In genomic region chr16:7325835-7326234, GRCh38 we compare ENCODE assay signal across 22 cellular contexts. TPM values are rescaled to one million over a fixed set of nuclear protein-coding genes. Genes with fewer than 3 reads are reported as not detected.
DNase-seq lines count a peak whose midpoint lies in the region; ATAC-seq, FAIRE-seq and TF ChIP-seq lines count a peak whose summit lies in the region.
"Had no signal": no experiment of that assay in that cellular context is flagged by ENCODE, and none has a peak within 500 bp of the region (broad histone marks: within the 10 kb centered on the region; RNA-seq: fewer than 3 reads in every experiment).

No MANE protein-coding gene starts in this region.

- no peak for TF ChIP-seq EP300 in H1 (IDR thresholded peaks at IDR 0.05; ENCODE audit: borderline replicate concordance in 1 of 2, low read depth in 2 of 2, low read length in 2 of 2)

- H2BK120ac ChIP-seq in H1 (replicated peaks; ENCODE audit: low read depth, low read length), result no peak overlapping the region

- no peaks in the 10 kb centered on the region for H3K36me3 Mint-ChIP-seq in GM23338 (ENCODE audit: low read depth)
- H3K36me3 Mint-ChIP-seq: CD4-positive, CD25-positive, alpha-beta regulatory T cell; CD8-positive, alpha-beta memory T cell had no signal

- 90% methylated on average over 3 of the region's 3 CpGs; no CpG with 5 or more reads in 1 of the 2 experiments for WGBS in H1 (ENCODE audit: extremely low coverage in 1 of 2, insufficient coverage in 1 of 2, insufficient read length in 1 of 2, insufficient replicate concordance in 2 of 2, low coverage in 1 of 2, low lambda C conversion rate in 2 of 2, missing lambda C conversion rate in 1 of 2), 2 experiments
- 32 to 51% (median 33%) methylated on average over 3 of the region's 3 CpGs for WGBS in psoas muscle, 3 donors

- H4K5ac ChIP-seq in H1 (ENCODE audit: insufficient read length, low read depth, low read length), result no peak overlapping the region

- H2BK12ac ChIP-seq in H1 (ENCODE audit: low read depth, low read length), result no peak overlapping the region

- H3K4me1 Mint-ChIP-seq in GM23338, result peaks cover 20% of the 10 kb centered on the region
- H3K4me1 Mint-ChIP-seq: CD4-positive, CD25-positive, alpha-beta regulatory T cell; CD8-positive, alpha-beta memory T cell had no signal

- H2AFZ ChIP-seq in GM23338 (no peak overlapping the region), H1 (ENCODE audit: low read length) (no peak overlapping the region)

- DNase-seq in GM23338 (ENCODE audit: low spot score) (no peak), H1 (ENCODE audit: low read depth in 1 of 2, low spot score in 2 of 2) (no peak), psoas muscle (peak in 1 of 2 donors; percentile 24), tibial artery (no peak), NCI-H446 treated with DMSO at 0.1 percent for 48 hours (lab: John Stamatoyannopoulos, UW) (no peak)
- DNase-seq: ACHN; BE2C; C1 segment of cervical spinal cord; CD4-positive, CD25-positive, alpha-beta regulatory T cell; CD8-positive, alpha-beta memory T cell; COR-L47; DMS 273 treated with DMSO at 0.1 percent for 48 hours; DMS53; DND-41; EL had no signal

- TF ChIP-seq CTCF in GM23338 (conservative IDR thresholded peaks at IDR 0.05; ENCODE audit: low read depth in 2 of 2), result no peak
- TF ChIP-seq CTCF in H1 (IDR thresholded peaks at IDR 0.05; ENCODE audit: control extremely low read depth in 1 of 3, insufficient read depth in 1 of 3, low read depth in 1 of 3, low read length in 3 of 3), result no peak
- TF ChIP-seq CTCF in psoas muscle (IDR thresholded peaks at IDR 0.05), result no peak
- TF ChIP-seq CTCF in tibial artery (IDR thresholded peaks at IDR 0.05), result no peak

- CTCF ChIA-PET in H1 (lab: Charles Lee; ENCODE audit: partially characterized antibody), result interaction anchor here (1.2 kb wide), 1 partner anchor 58 kb away, joined by 4 read pairs; no protein-coding TSS in a partner anchor

- H4K8ac ChIP-seq in H1 (ENCODE audit: extremely low read depth, insufficient read depth, low read length), result no peak overlapping the region

- H3K9me3 Mint-ChIP-seq in GM23338, result peaks cover 22% of the 10 kb centered on the region; the same call in 2 of the 3 replicates

- H3K27ac ChIP-seq in GM23338 (ENCODE audit: low read depth), result no peak overlapping the region
- H3K27ac ChIP-seq in H1 (ENCODE audit: low read depth, low read length), result no peak overlapping the region
- H3K27ac ChIP-seq in psoas muscle, result peak overlapping the region; percentile 82
- no peak overlapping the region for H3K27ac ChIP-seq in tibial artery

- no peaks in the 10 kb centered on the region for H3K27me3 ChIP-seq in GM23338 (ENCODE audit: insufficient read depth)
- H3K27me3 ChIP-seq in H1 (replicated peaks in 1 of 4; ENCODE audit: control insufficient read depth in 3 of 4, extremely low read depth in 1 of 4, insufficient read depth in 3 of 4, low read length in 3 of 4), result no peaks in the 10 kb centered on the region
- H3K27me3 ChIP-seq in psoas muscle (ENCODE audit: insufficient read depth in 3 of 3, low read length in 2 of 3), result no peaks in the 10 kb centered on the region
- H3K27me3 ChIP-seq in tibial artery, result no peaks in the 10 kb centered on the region
- H3K27me3 ChIP-seq: BE2C had no signal

- H3K79me2 ChIP-seq in GM23338 (replicated peaks; ENCODE audit: insufficient read depth), result no peaks in the 10 kb centered on the region
- H3K79me2 ChIP-seq in H1 (ENCODE audit: control insufficient read depth in 1 of 2, insufficient read depth in 2 of 2, low read length in 2 of 2), result no peaks in the 10 kb centered on the region

- TF ChIP-seq RAD21 in H1 (IDR thresholded peaks at IDR 0.05 in 1 of 2, conservative IDR thresholded peaks at IDR 0.05 in 1 of 2; ENCODE audit: low read depth in 2 of 2, low read length in 2 of 2), result no peak

- H2BK20ac ChIP-seq in H1 (ENCODE audit: low read length), result no peak overlapping the region

- no peak overlapping the region for H3K9ac ChIP-seq in H1 (replicated peaks in 1 of 4; ENCODE audit: extremely low read depth in 1 of 4, low read depth in 3 of 4, low read length in 3 of 4)

- H3K79me1 ChIP-seq in H1 (ENCODE audit: low read depth, low read length), result no peaks in the 10 kb centered on the region

- H4K20me1 ChIP-seq in GM23338 (replicated peaks; ENCODE audit: insufficient read depth) (no peaks in the 10 kb centered on the region), H1 (replicated peaks in 1 of 2; ENCODE audit: control insufficient read depth in 1 of 2, insufficient read depth in 2 of 2, low read length in 2 of 2) (no peaks in the 10 kb centered on the region)

- TF ChIP-seq POLR2A in H1 (IDR thresholded peaks at IDR 0.05; ENCODE audit: control extremely low read depth in 1 of 2, low read depth in 2 of 2, low read length in 2 of 2), result no peak

- POLR2A ChIA-PET in H1 (lab: Charles Lee; ENCODE audit: partially characterized antibody), result no interaction called here

- H3K27ac Mint-ChIP-seq in GM23338, result peak overlapping the region; percentile 39
- H3K27ac Mint-ChIP-seq: CD4-positive, CD25-positive, alpha-beta regulatory T cell; CD8-positive, alpha-beta memory T cell had no signal

- H2BK5ac ChIP-seq in H1 (ENCODE audit: low read depth, low read length), result no peak overlapping the region

- H3K4me1 ChIP-seq in GM23338 (ENCODE audit: insufficient read depth), result no peaks in the 10 kb centered on the region
- peaks cover 2 to 5% (median 3%) of the 10 kb centered on the region in 4 experiments; a peak in 5 of 7 replicates for H3K4me1 ChIP-seq in H1 (replicated peaks in 1 of 4; ENCODE audit: control insufficient read depth in 3 of 4, insufficient read depth in 4 of 4, low read length in 3 of 4)
- H3K4me1 ChIP-seq in psoas muscle, result peaks cover 47% of the 10 kb centered on the region
- H3K4me1 ChIP-seq in tibial artery, result no peaks in the 10 kb centered on the region
- H3K4me1 ChIP-seq: BE2C, HAP-1 had no signal

- H3K36me3 ChIP-seq in GM23338 (ENCODE audit: insufficient read depth), result no peaks in the 10 kb centered on the region
- no peaks in the 10 kb centered on the region for H3K36me3 ChIP-seq in H1 (ENCODE audit: control insufficient read depth in 2 of 4, insufficient read depth in 4 of 4, low read length in 3 of 4)
- H3K36me3 ChIP-seq in psoas muscle (ENCODE audit: insufficient read depth in 1 of 2, low read depth in 1 of 2), result no peaks in the 10 kb centered on the region
- no peaks in the 10 kb centered on the region for H3K36me3 ChIP-seq in tibial artery
- H3K36me3 ChIP-seq: BE2C, HAP-1 had no signal

- no peaks in the 10 kb centered on the region for H3F3A ChIP-seq in GM23338 (replicated peaks; ENCODE audit: low read depth)

- H3K4me3 Mint-ChIP-seq in GM23338, result no peak overlapping the region
- H3K4me3 Mint-ChIP-seq: CD4-positive, CD25-positive, alpha-beta regulatory T cell; CD8-positive, alpha-beta memory T cell had no signal

- no peaks in the 10 kb centered on the region for H3K27me3 Mint-ChIP-seq in GM23338 (ENCODE audit: insufficient read depth, low read depth, poor library complexity)
- H3K27me3 Mint-ChIP-seq: CD4-positive, CD25-positive, alpha-beta regulatory T cell; CD8-positive, alpha-beta memory T cell had no signal

- no peak overlapping the region for H3K56ac ChIP-seq in H1 (replicated peaks; ENCODE audit: insufficient read length, low read depth, low read length)

- H3K9me2 ChIP-seq in GM23338 (ENCODE audit: insufficient read depth), result no peaks in the 10 kb centered on the region

- no peaks in the 10 kb centered on the region; the same call in 1 of the 2 replicates for H3K23me2 ChIP-seq in H1 (ENCODE audit: low read depth, low read length)

- ATAC-seq in GM23338 (no peak), psoas muscle (peak; percentile 80 to 90 (median 84)), HG03097 (IDR thresholded peaks at IDR 0.05; ENCODE audit: low FRiP score, unreplicated experiment) (no peak)
- ATAC-seq: GM12878 had no signal

- no peak overlapping the region for H3K14ac ChIP-seq in H1 (ENCODE audit: insufficient read length)

- H2BK15ac ChIP-seq in H1 (ENCODE audit: low read length), result no peak overlapping the region

- no peak for FAIRE-seq in H1 (lab: Jason Lieb, UNC)
- FAIRE-seq: GM12878 had no signal

- intact Hi-C loops in psoas muscle (cut with DNase I) (no loop called here), tibial artery (cut with DNase I; ENCODE audit: low total_unique reads) (no loop called here)

- no peak overlapping the region for H3K4me3 ChIP-seq in GM23338
- no peak overlapping the region for H3K4me3 ChIP-seq in H1 (ENCODE audit: extremely low read depth in 1 of 4, insufficient read depth in 2 of 4, low read depth in 3 of 4, low read length in 4 of 4)
- no peak overlapping the region for H3K4me3 ChIP-seq in psoas muscle
- H3K4me3 ChIP-seq in tibial artery, result no peak overlapping the region
- H3K4me3 ChIP-seq: GM12878, HAP-1 had no signal

- H3K4ac ChIP-seq in H1 (replicated peaks; ENCODE audit: insufficient read length, low read depth, low read length), result no peak overlapping the region

- H3K4me2 ChIP-seq in GM23338 (no peak overlapping the region), H1 (ENCODE audit: insufficient read depth in 1 of 2, low read depth in 2 of 2, low read length in 2 of 2) (no peak overlapping the region)

- H3K9me3 ChIP-seq in H1 (ENCODE audit: insufficient read depth in 2 of 2, low read depth in 1 of 2, low read length in 1 of 2) (no peaks in the 10 kb centered on the region), psoas muscle (no peaks in the 10 kb centered on the region), tibial artery (no peaks in the 10 kb centered on the region)
- H3K9me3 ChIP-seq: BE2C, HAP-1 had no signal

- no peak overlapping the region for H4K91ac ChIP-seq in H1 (replicated peaks; ENCODE audit: insufficient read length, low read length)

- H3K23ac ChIP-seq in H1 (ENCODE audit: insufficient read length), result no peak overlapping the region

- no peak overlapping the region for H2AK5ac ChIP-seq in H1 (ENCODE audit: low read depth, low read length)

- H3K18ac ChIP-seq in H1 (ENCODE audit: extremely low read depth, low read length), result no peak overlapping the region

TF ChIP-seq in GM23338, 12 proteins besides CTCF, POLR2A, EP300 and RAD21 (continues in another document):
- no peak for TF ChIP-seq STAT1 (IDR thresholded peaks at IDR 0.05; ENCODE audit: unreplicated experiment)

TF ChIP-seq in H1, 55 proteins besides CTCF, POLR2A, EP300 and RAD21 (continues in another document):
- peak; percentile 56; the same call in 1 of the 2 replicates for TF ChIP-seq MAFK (IDR thresholded peaks at IDR 0.05; ENCODE audit: low read depth, low read length)

RNA-seq across cellular contexts. Expression of gene RBFOX1, which starts 6.8 kb away (rescaled TPM):
- total RNA-seq in GM23338 (2014; rRNA removed; shearing (Covaris generic)), result 0.62 and 2.5 TPM in 2 replicates
- 1.4 and 3.6 TPM in 2 replicates for polyA plus RNA-seq in GM23338 (2016; fragmentation: Nextera tagmentation; extraction: Ambion mirVana)
- total RNA-seq in H1 (2021; fragmentation: NEBNext Ultra II Directional; extraction: Animal tissue kit (Norgen Biotek cat#: 25700)), result 2.8 and 3.1 TPM in 2 replicates
- 1.6 and 1.7 TPM in 2 replicates for polyA plus RNA-seq in H1 (2011; rRNA removed)
- polyA plus RNA-seq in H1 (2011; cell fraction: cytosol; rRNA removed), result 0.83 TPM
- 4.7 TPM for polyA plus RNA-seq in H1 (2011; cell fraction: nucleus; rRNA removed)
- polyA plus RNA-seq in H1 (2012, experiment 1 of 2), result 2.2 to 2.5 TPM (median 2.3 TPM) in 4 replicates
- 0.62 TPM for polyA plus RNA-seq in H1 (2012, experiment 2 of 2)
- 0.99 TPM for polyA plus RNA-seq in H1 (2013, experiment 1 of 2)
- 1.2 TPM for polyA plus RNA-seq in H1 (2013, experiment 2 of 2)
- polyA minus RNA-seq in H1 (2011; rRNA and poly(A)+ RNA removed), result 4.4 and 5.5 TPM in 2 replicates
- 1.5 TPM for polyA minus RNA-seq in H1 (2011; cell fraction: cytosol; rRNA and poly(A)+ RNA removed)
- 19.8 TPM for polyA minus RNA-seq in H1 (2011; cell fraction: nucleus; rRNA and poly(A)+ RNA removed)
- total RNA-seq in psoas muscle, result 100 to 1,000 TPM; 113 to 141 (median 127) TPM
- polyA plus RNA-seq in psoas muscle, result 10 to 100 TPM in 2 of 3 donors, 1 to 10 TPM in 1; 2.8 to 43.8 (median 40.1) TPM
- total RNA-seq: A172; CD4-positive, CD25-positive, alpha-beta regulatory T cell; CD8-positive, alpha-beta memory T cell; G401; GM12878; H4; HT-29 had no signal
- polyA plus RNA-seq: CD4-positive, CD25-positive, alpha-beta regulatory T cell; CD8-positive, alpha-beta memory T cell had no signal

Comparison
In these comparisons a context has a peak if more than half of its experiments do, and no peak if none do; other contexts are left out.
1. ATAC-seq: peak in psoas muscle (4 of 4); none in GM23338 (single experiment) and HG03097 (single experiment).
2. RNA of gene RBFOX1, which starts 6.8 kb away (total RNA-seq): 113 to 141 TPM in psoas muscle; 2.8 to 3.1 TPM in H1 and 0.62 to 2.5 TPM in GM23338; every median in the first group is over 10 times any median in the second.